ENCODE assay signal across 19 cellular contexts in the genomic region with DNA sequence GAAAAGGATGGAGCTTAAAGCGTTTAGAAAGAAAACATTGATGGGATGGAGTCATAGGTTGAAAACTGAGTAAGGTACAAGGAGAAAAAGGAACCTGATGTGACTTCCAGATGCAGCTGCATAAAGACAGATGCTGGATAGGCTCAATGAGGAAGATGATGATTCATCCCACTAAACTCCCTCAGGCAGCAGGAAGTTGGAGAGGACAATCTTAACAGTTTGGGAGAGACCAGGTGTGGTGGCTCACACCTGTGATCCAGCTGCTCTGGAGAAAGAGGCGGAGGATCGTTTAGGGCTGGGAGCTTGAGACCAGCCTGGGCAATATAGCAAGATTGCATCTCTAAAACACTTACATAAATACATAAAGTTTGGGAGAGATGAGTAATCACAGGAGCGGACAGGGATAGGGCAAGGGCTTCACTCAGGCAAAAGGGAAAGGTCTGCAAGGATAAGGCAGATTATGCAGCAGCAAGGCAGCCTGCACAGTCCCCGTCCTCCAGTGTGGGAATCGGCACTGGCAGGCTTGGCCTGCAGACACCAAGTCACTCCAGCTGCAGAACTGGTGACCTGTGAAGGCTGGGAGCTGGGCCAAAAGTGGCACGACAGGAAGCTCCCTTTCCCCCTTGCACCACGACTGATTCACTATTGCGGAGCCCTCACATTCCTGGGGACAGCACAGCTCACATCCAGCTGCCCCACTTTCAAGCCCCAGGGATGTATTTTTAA.
DNase-seq lines count a peak whose midpoint lies in the region; ATAC-seq and TF ChIP-seq lines count a peak whose summit lies in the region.
"Had no signal": no experiment of that assay in that cellular context is flagged by ENCODE, and none has a peak within 500 bp of the region (broad histone marks: within the 10 kb centered on the region; RNA-seq: fewer than 3 reads in every experiment).

No MANE protein-coding gene starts in this region.

- 44% methylated on average over 8 of the region's 9 CpGs for WGBS in mammary epithelial cell (ENCODE audit: low coverage, missing lambda C conversion rate)
- WGBS in thyroid gland, 2 donors, result 40 to 44% methylated on average over 9 of the region's 9 CpGs

- TF ChIP-seq POLR2A in thyroid gland (IDR thresholded peaks at IDR 0.05), result no peak

- H3K9ac ChIP-seq in mammary epithelial cell (ENCODE audit: insufficient read depth, low read length), result no peak overlapping the region

- H3K4me3 Mint-ChIP-seq in MCF 10A (ENCODE audit: unreplicated experiment), result no peak overlapping the region
- H3K4me3 Mint-ChIP-seq in CD8-positive, alpha-beta memory T cell, result no peak overlapping the region
- H3K4me3 Mint-ChIP-seq: GM23338 had no signal

- POLR2A ChIA-PET in MCF 10A (lab: Yijun Ruan, JAX) (interaction anchor here (0.7 kb wide), 1 partner anchor 15 kb away, joined by 3 read pairs; no protein-coding TSS in a partner anchor), RWPE1 (lab: Yijun Ruan, JAX; ENCODE audit: low non-redundant PET) (no interaction called here)
- POLR2A ChIA-PET in CD8-positive, alpha-beta memory T cell (lab: Charles Lee), result no interaction called here

- H3K36me3 ChIP-seq in mammary epithelial cell (ENCODE audit: insufficient read depth, low read length) (no peaks in the 10 kb centered on the region), thyroid gland (no peaks in the 10 kb centered on the region)
- no peaks in the 10 kb centered on the region for H3K36me3 ChIP-seq in CD8-positive, alpha-beta memory T cell (ENCODE audit: insufficient read depth, low read length)

- peaks cover 4% of the 10 kb centered on the region for H3K4me1 ChIP-seq in mammary epithelial cell (ENCODE audit: insufficient read depth, low read length)
- H3K4me1 ChIP-seq in thyroid gland, result peaks cover 4 to 28% of the 10 kb centered on the region in 2 donors
- H3K4me1 ChIP-seq in CD8-positive, alpha-beta memory T cell (ENCODE audit: insufficient read depth, low read length), result no peaks in the 10 kb centered on the region
- H3K4me1 ChIP-seq: Caco-2 had no signal

- H3K27me3 Mint-ChIP-seq in MCF 10A (ENCODE audit: insufficient read depth, unreplicated experiment), result no peaks in the 10 kb centered on the region
- peaks cover 0 to 10% of the 10 kb centered on the region in 2 donors for H3K27me3 Mint-ChIP-seq in CD8-positive, alpha-beta memory T cell

- H3K9me3 ChIP-seq in mammary epithelial cell (replicated peaks; ENCODE audit: insufficient read depth, low read length), result no peaks in the 10 kb centered on the region
- H3K9me3 ChIP-seq in thyroid gland, result no peaks in the 10 kb centered on the region
- no peaks in the 10 kb centered on the region for H3K9me3 ChIP-seq in CD8-positive, alpha-beta memory T cell (ENCODE audit: low read length)
- H3K9me3 ChIP-seq: Caco-2 had no signal

- H3K36me3 Mint-ChIP-seq in MCF 10A (ENCODE audit: insufficient read depth, unreplicated experiment), result no peaks in the 10 kb centered on the region
- no peaks in the 10 kb centered on the region for H3K36me3 Mint-ChIP-seq in CD8-positive, alpha-beta memory T cell

- no peak overlapping the region for H2AFZ ChIP-seq in mammary epithelial cell (ENCODE audit: low read depth, low read length)
- H2AFZ ChIP-seq: GM23338, PC-9 had no signal

- H3K27me3 ChIP-seq in mammary epithelial cell (ENCODE audit: insufficient read depth, low read length) (no peaks in the 10 kb centered on the region), thyroid gland (no peaks in the 10 kb centered on the region)
- no peaks in the 10 kb centered on the region for H3K27me3 ChIP-seq in CD8-positive, alpha-beta memory T cell (ENCODE audit: insufficient read depth, low read length, poor library complexity, severe bottlenecking)

- in situ Hi-C loops in mammary epithelial cell (cut with MboI; ENCODE audit: low sequenced_read_pairs in 2 of 2), result no loop called here

- dilution Hi-C loops in mammary epithelial cell (cut with HindIII; ENCODE audit: low sequenced_read_pairs), result no loop called here

- no peaks in the 10 kb centered on the region for H3K79me2 ChIP-seq in mammary epithelial cell (ENCODE audit: insufficient read depth, low read length)

- DNase-seq in MCF 10A (ENCODE audit: unreplicated experiment) (peak; percentile 67), mammary epithelial cell (no peak), RWPE1 (ENCODE audit: low spot score) (peak; percentile 18), left ventricle myocardium superior (peak; percentile 62), thyroid gland (peak; percentile 88 to 95), occipital lobe (lab: John Stamatoyannopoulos, UW) (no peak), NCI-H1436 (lab: John Stamatoyannopoulos, UW) (no peak)
- no peak for DNase-seq in CD8-positive, alpha-beta memory T cell
- DNase-seq: activated CD8-positive, alpha-beta memory T cell treated with anti-CD3 and anti-CD28 coated beads for 24 hours; Caco-2; Karpas-422; NCI-H1694; NCI-H446 treated with DMSO at 0.1 percent for 48 hours; PC-9; stimulated activated CD4-positive, alpha-beta T cell treated with anti-CD3 and anti-CD28 coated beads, Interleukin-15, amount 100 ng/mL, for 24 hours had no signal

- intact Hi-C loops in MCF 10A (cut with micrococcal nuclease), result no loop called here
- intact Hi-C loops in mammary epithelial cell (cut with micrococcal nuclease), result no loop called here
- intact Hi-C loops in left ventricle myocardium superior (cut with micrococcal nuclease), result no loop called here
- intact Hi-C loops in thyroid gland (cut with DNase I), result no loop called here

- TF ChIP-seq CTCF in MCF 10A (IDR thresholded peaks at IDR 0.05; ENCODE audit: unreplicated experiment) (no peak), mammary epithelial cell (conservative IDR thresholded peaks at IDR 0.05 in 1 of 2, IDR thresholded peaks at IDR 0.05 in 1 of 2; ENCODE audit: extremely low read depth in 1 of 2, insufficient read depth in 1 of 2, low read depth in 1 of 2, low read length in 2 of 2) (no peak), RWPE1 (conservative IDR thresholded peaks at IDR 0.05; ENCODE audit: low read depth) (no peak), thyroid gland (IDR thresholded peaks at IDR 0.05) (no peak)

- H3K4me2 ChIP-seq in mammary epithelial cell (ENCODE audit: insufficient read depth, low read depth, low read length), result no peak overlapping the region
- H3K4me2 ChIP-seq: GM23338, PC-9 had no signal

- H3K27ac ChIP-seq in mammary epithelial cell (ENCODE audit: insufficient read depth, low read depth, low read length), result no peak overlapping the region
- H3K27ac ChIP-seq in RWPE1, result no peak overlapping the region
- H3K27ac ChIP-seq in thyroid gland, result peak overlapping the region in 1 of 3 donors; percentile 40
- no peak overlapping the region for H3K27ac ChIP-seq in CD8-positive, alpha-beta memory T cell (ENCODE audit: low read depth, low read length)
- H3K27ac ChIP-seq: PC-9, VCaP had no signal

- H3K27ac Mint-ChIP-seq in MCF 10A (ENCODE audit: low read depth, unreplicated experiment), result no peak overlapping the region
- H3K27ac Mint-ChIP-seq in CD8-positive, alpha-beta memory T cell, result peak overlapping the region in 1 of 8 donors; percentile 30
- H3K27ac Mint-ChIP-seq: activated T-helper 2 cell treated with anti-CD3 and anti-CD28 coated beads, Interferon-gamma antibody, Interleukin-2, Interleukin-4, amounts not matched to agents 10 μg/mL and 5 μg/mL and 100 μg/mL, durations not matched to agents 14 hours and 24 hours and 36 hours; GM23338; progenitor cell of endocrine pancreas had no signal

- H4K20me1 ChIP-seq in mammary epithelial cell (ENCODE audit: insufficient read depth, low read length), result no peaks in the 10 kb centered on the region

- no peaks in the 10 kb centered on the region for H3K9me3 Mint-ChIP-seq in MCF 10A (ENCODE audit: unreplicated experiment)
- H3K9me3 Mint-ChIP-seq in CD8-positive, alpha-beta memory T cell, result no peaks in the 10 kb centered on the region
- H3K9me3 Mint-ChIP-seq: activated T-helper 2 cell treated with anti-CD3 and anti-CD28 coated beads, Interferon-gamma antibody, Interleukin-2, Interleukin-4, amounts not matched to agents 10 μg/mL and 5 μg/mL and 100 μg/mL, durations not matched to agents 14 hours and 24 hours and 36 hours had no signal

- BruUV-seq in MCF 10A (replicated peaks; lab: Mats Ljungman, UMichigan), result no TSS peak
- BruUV-seq in mammary epithelial cell (replicated peaks; lab: Mats Ljungman, UMichigan), result no TSS peak

- CTCF ChIA-PET in MCF 10A (lab: Yijun Ruan, JAX), result interaction anchor here (0.6 kb wide), 1 partner anchor 385 kb away, joined by 3 read pairs; no protein-coding TSS in a partner anchor
- CTCF ChIA-PET in mammary epithelial cell (lab: Charles Lee; ENCODE audit: low non-redundant PET), result no interaction called here
- CTCF ChIA-PET in RWPE1 (lab: Yijun Ruan, JAX), result no interaction called here
- CTCF ChIA-PET in CD8-positive, alpha-beta memory T cell (lab: Charles Lee), result no interaction called here

- H3K4me3 ChIP-seq in mammary epithelial cell (replicated peaks in 1 of 3; ENCODE audit: insufficient read depth in 1 of 3, low read depth in 2 of 3, low read length in 3 of 3) (no peak overlapping the region), thyroid gland (replicated peaks in 1 of 3) (no peak overlapping the region)
- H3K4me3 ChIP-seq in CD8-positive, alpha-beta memory T cell (ENCODE audit: low read length), result no peak overlapping the region
- H3K4me3 ChIP-seq: GM23338, PC-9 had no signal

- peaks cover 6% of the 10 kb centered on the region for H3K4me1 Mint-ChIP-seq in MCF 10A (ENCODE audit: insufficient read depth, unreplicated experiment)
- no peaks in the 10 kb centered on the region for H3K4me1 Mint-ChIP-seq in CD8-positive, alpha-beta memory T cell
- H3K4me1 Mint-ChIP-seq: GM23338 had no signal

- ATAC-seq in left ventricle myocardium superior, result peak; percentile 79
- ATAC-seq: GM23338 had no signal

Comparison
In these comparisons a context has a peak if more than half of its experiments do, and no peak if none do; other contexts are left out.
1. DNase-seq: peak in MCF 10A (single experiment), RWPE1 (single experiment), left ventricle myocardium superior (single experiment) and thyroid gland (2 of 2); none in mammary epithelial cell (single experiment), occipital lobe (single experiment), NCI-H1436 (single experiment) and CD8-positive, alpha-beta memory T cell (0 of 5).